Comparison of ENCODE assay signal across 17 cellular contexts in genomic region chr4:101696276-101697010, GRCh38.
DNase-seq lines count a peak whose midpoint lies in the region; ATAC-seq, FAIRE-seq and TF ChIP-seq lines count a peak whose summit lies in the region.
"Had no signal": no experiment of that assay in that cellular context is flagged by ENCODE, and none has a peak within 500 bp of the region (broad histone marks: within the 10 kb centered on the region; RNA-seq: fewer than 3 reads in every experiment).

No MANE protein-coding gene starts in this region.

- no peaks in the 10 kb centered on the region for H3K27me3 Mint-ChIP-seq in nephron (ENCODE audit: low read depth)

- DNase-seq in D721Med (ENCODE audit: insufficient read length, low spot score) = no peak
- DNase-seq in NCI-H526 (lab: John Stamatoyannopoulos, UW) = peak; percentile 50 to 52
- DNase-seq in adipocyte (ENCODE audit: low read depth) = peak; percentile 12
- DNase-seq in HUDEP-2 (lab: John Stamatoyannopoulos, UW; ENCODE audit: unreplicated experiment in 76 of 76) = no peak
- no peak for DNase-seq in ureter (ENCODE audit: low spot score)
- DNase-seq: CD4-positive, alpha-beta T cell; MM.1S; NCI-H187 treated with DMSO at 0.1 percent for 48 hours; NCI-H2171 treated with DMSO at 0.1 percent for 48 hours; NK-92 treated with Interleukin-12 subunit alpha and Interleukin-12 subunit beta, amount 100 ng/mL, for 24 hours; PC-3 had no signal

- H3K4me3 ChIP-seq in adipocyte (ENCODE audit: low read length) = no peak overlapping the region
- H3K4me3 ChIP-seq: SK-N-MC had no signal

- peaks cover 4% of the 10 kb centered on the region for H3K36me3 ChIP-seq in adipocyte (ENCODE audit: control insufficient read depth, insufficient read depth, low read length, severe bottlenecking)

- no peaks in the 10 kb centered on the region for H3K9me3 Mint-ChIP-seq in nephron
- H3K9me3 Mint-ChIP-seq: CD4-positive, alpha-beta T cell had no signal

- TF ChIP-seq CTCF in D721Med (IDR thresholded peaks at IDR 0.05; ENCODE audit: insufficient read depth, missing control alignments) (no peak), nephron (IDR thresholded peaks at IDR 0.05; ENCODE audit: unreplicated experiment in 3 of 3) (no peak)

- peak; percentile 93 for FAIRE-seq in D721Med (lab: Jason Lieb, UNC)
- FAIRE-seq: H54, HepG2 had no signal

- no peak overlapping the region for H3K4me3 Mint-ChIP-seq in nephron
- H3K4me3 Mint-ChIP-seq: CD4-positive, alpha-beta T cell had no signal

- ATAC-seq in GM21515 (IDR thresholded peaks at IDR 0.05; ENCODE audit: unreplicated experiment) (no peak), GM21447 (IDR thresholded peaks at IDR 0.05; ENCODE audit: unreplicated experiment) (no peak)
- ATAC-seq: HepG2, PC-3 had no signal

- no peaks in the 10 kb centered on the region for H3K36me3 Mint-ChIP-seq in nephron (ENCODE audit: low read depth)

- H3K27ac Mint-ChIP-seq in nephron = peak overlapping the region; percentile 50 to 91 (median 68)
- H3K27ac Mint-ChIP-seq: CD4-positive, alpha-beta T cell had no signal

- H3K9ac ChIP-seq in adipocyte (ENCODE audit: low read length) = no peak overlapping the region

- H3K4me1 ChIP-seq in adipocyte (ENCODE audit: control insufficient read depth, insufficient read depth, low read length) = no peaks in the 10 kb centered on the region

- H3K4me1 Mint-ChIP-seq in nephron = peaks cover 49% of the 10 kb centered on the region

- H3K27me3 ChIP-seq in adipocyte (replicated peaks; ENCODE audit: control insufficient read depth, insufficient read depth, low read length) = no peaks in the 10 kb centered on the region

- H3K9me3 ChIP-seq in adipocyte (ENCODE audit: control insufficient read depth, low read length) = no peaks in the 10 kb centered on the region

Comparison
In these comparisons a context has a peak if more than half of its experiments do, and no peak if none do; other contexts are left out.
1. DNase-seq: peak in NCI-H526 (2 of 2) and adipocyte (single experiment); none in D721Med (single experiment), HUDEP-2 (0 of 76) and ureter (single experiment).